19 cellular contexts compared by ENCODE assay signal in genomic region chrX:32894679-32895078, GRCh38.
"Had no signal": no experiment of that assay in that cellular context is flagged by ENCODE, and none has a peak within 500 bp of the region (broad histone marks: within the 10 kb centered on the region; RNA-seq: fewer than 3 reads in every experiment).

No MANE protein-coding gene starts in this region.

- H3K27ac ChIP-seq: body of pancreas had no signal

- H3K27me3 ChIP-seq: body of pancreas had no signal

- DNase-seq: activated B cell treated with CpG ODN at 0.5 μM for 24 hours; activated CD4-positive, alpha-beta T cell treated with anti-CD3 and anti-CD28 coated beads for 1 hour; activated CD4-positive, alpha-beta T cell treated with anti-CD3 and anti-CD28 coated beads, Interleukin-2, amount 10 ng/mL, durations not matched to agents 24 days and 14 days; activated CD4-positive, alpha-beta T cell treated with anti-CD3 and anti-CD28 coated beads, Interleukin-2, amount 50 U/mL, for 48 hours; activated CD8-positive, alpha-beta memory T cell treated with anti-CD3 and anti-CD28 coated beads, Interleukin-2, amount 10 ng/mL, durations not matched to agents 7 days and 5 days; activated effector memory CD4-positive, alpha-beta T cell treated with Interleukin-2 at 50 U/mL for 16 hours; activated naive CD4-positive, alpha-beta T cell; activated T-cell treated with anti-CD3 and anti-CD28 coated beads, Interleukin-2, amount 50 U/mL, for 24 hours; aorta; body of pancreas; KG1; NCI-H1092; NCI-H1930; NCI-H446 treated with DMSO at 0.1 percent for 48 hours; NCI-H526 treated with DMSO at 0.1 percent for 48 hours; PC-3; SIG-M5; T-helper 17 cell; T-helper 9 cell had no signal

- H3K4me1 ChIP-seq: body of pancreas had no signal

- H3K4me3 ChIP-seq: body of pancreas had no signal

- H3K9me3 ChIP-seq: body of pancreas had no signal

- ATAC-seq: activated CD8-positive, alpha-beta memory T cell treated with anti-CD3 and anti-CD28 coated beads, Interleukin-2, amount 10 ng/mL, durations not matched to agents 7 days and 5 days; body of pancreas; PC-3; T-helper 17 cell had no signal
